Comparison of ENCODE assay signal across 9 cellular contexts in genomic region chr2:199851499-199851816, GRCh38. TPM values are rescaled to one million over a fixed set of nuclear protein-coding genes. Genes with fewer than 3 reads are reported as not detected.
DNase-seq lines count a peak whose midpoint lies in the region; ATAC-seq, FAIRE-seq and TF ChIP-seq lines count a peak whose summit lies in the region.
"Had no signal": no experiment of that assay in that cellular context is flagged by ENCODE, and none has a peak within 500 bp of the region (broad histone marks: within the 10 kb centered on the region; RNA-seq: fewer than 3 reads in every experiment).

No MANE protein-coding gene starts in this region.

- peak overlapping the region; percentile 98 for H3K4me2 ChIP-seq in astrocyte (ENCODE audit: low read length)

- H3K36me3 Mint-ChIP-seq in activated T-cell treated with anti-CD3 and anti-CD28 coated beads, Interleukin-2, amount 50 U/mL, for 72 hours (ENCODE audit: insufficient read depth in 2 of 2), result no peaks in the 10 kb centered on the region
- no peaks in the 10 kb centered on the region for H3K36me3 Mint-ChIP-seq in astrocyte (ENCODE audit: low read depth, unreplicated experiment)

- no peak for DNase-seq in activated T-cell treated with anti-CD3 and anti-CD28 coated beads, Interleukin-2, amount 50 U/mL, for 72 hours
- DNase-seq in activated T-cell treated with anti-CD3 and anti-CD28 coated beads, Interleukin-2, amount 50 U/mL, for 48 hours, result no peak
- DNase-seq in astrocyte (ENCODE audit: low read depth), result no peak
- peak in 1 of 2 donors; percentile 36 for DNase-seq in left lung
- DNase-seq in tibial artery, result no peak
- no peak for DNase-seq in stimulated activated CD4-positive, alpha-beta T cell treated with anti-CD3 and anti-CD28 coated beads, Interleukin-12 subunit alpha, Interleukin-12 subunit beta, amount 100 ng/mL, for 4 hours

- peak overlapping the region; percentile 97 for H2AFZ ChIP-seq in astrocyte (ENCODE audit: low read depth, low read length)

- no peak for ATAC-seq in activated T-cell treated with anti-CD3 and anti-CD28 coated beads, Interleukin-2, amount 50 U/mL, for 72 hours (replicated peaks in 1 of 2)
- ATAC-seq in left lung (no peak), HG03521 (IDR thresholded peaks at IDR 0.05; ENCODE audit: unreplicated experiment) (no peak), HG02763 (IDR thresholded peaks at IDR 0.05; ENCODE audit: unreplicated experiment) (no peak)

- H3K9ac ChIP-seq in astrocyte (ENCODE audit: low read length), result peak overlapping the region; percentile 65

- TF ChIP-seq CTCF in astrocyte (IDR thresholded peaks at IDR 0.05; ENCODE audit: insufficient read depth, low read depth, low read length), result no peak
- TF ChIP-seq CTCF in left lung (IDR thresholded peaks at IDR 0.05), result no peak
- no peak for TF ChIP-seq CTCF in tibial artery (IDR thresholded peaks at IDR 0.05)

- H3K9me3 ChIP-seq in astrocyte (ENCODE audit: insufficient read depth, low read depth, low read length) (no peaks in the 10 kb centered on the region), left lung (no peaks in the 10 kb centered on the region), tibial artery (no peaks in the 10 kb centered on the region)

- H3K27me3 ChIP-seq in astrocyte (ENCODE audit: insufficient read depth, low read length), result peaks cover 32% of the 10 kb centered on the region
- H3K27me3 ChIP-seq in left lung, result peaks cover 0 to 13% of the 10 kb centered on the region in 2 donors
- H3K27me3 ChIP-seq in tibial artery, result peaks cover 0 to 6% of the 10 kb centered on the region in 2 donors

- no peaks in the 10 kb centered on the region for H3K4me1 Mint-ChIP-seq in activated T-cell treated with anti-CD3 and anti-CD28 coated beads, Interleukin-2, amount 50 U/mL, for 72 hours (ENCODE audit: low read depth)
- no peaks in the 10 kb centered on the region for H3K4me1 Mint-ChIP-seq in astrocyte (ENCODE audit: low read depth, unreplicated experiment)

- H3K4me3 ChIP-seq in astrocyte (ENCODE audit: insufficient read depth, low read depth, low read length) (peak overlapping the region; percentile 68), left lung (peak overlapping the region; percentile 53 to 64), tibial artery (peak overlapping the region; percentile 48 to 61)

- no peak for FAIRE-seq in astrocyte (lab: Jason Lieb, UNC)
- FAIRE-seq: G401.6 had no signal

- peak overlapping the region; percentile 93 for H3K27ac Mint-ChIP-seq in activated T-cell treated with anti-CD3 and anti-CD28 coated beads, Interleukin-2, amount 50 U/mL, for 72 hours
- H3K27ac Mint-ChIP-seq in astrocyte (ENCODE audit: unreplicated experiment), result no peak overlapping the region

- H3K36me3 ChIP-seq in astrocyte (ENCODE audit: insufficient read depth, low read length) (no peaks in the 10 kb centered on the region), left lung (no peaks in the 10 kb centered on the region), tibial artery (no peaks in the 10 kb centered on the region)

- no peaks in the 10 kb centered on the region for H4K20me1 ChIP-seq in astrocyte (ENCODE audit: insufficient read depth, low read length)

- H3K4me3 Mint-ChIP-seq in activated T-cell treated with anti-CD3 and anti-CD28 coated beads, Interleukin-2, amount 50 U/mL, for 72 hours, result peak overlapping the region; percentile 92 to 96
- peak overlapping the region; percentile 98 for H3K4me3 Mint-ChIP-seq in astrocyte (ENCODE audit: unreplicated experiment)

- H3K79me2 ChIP-seq in astrocyte (ENCODE audit: insufficient read depth, low read length), result no peaks in the 10 kb centered on the region

- no peaks in the 10 kb centered on the region for H3K9me3 Mint-ChIP-seq in activated T-cell treated with anti-CD3 and anti-CD28 coated beads, Interleukin-2, amount 50 U/mL, for 72 hours
- H3K9me3 Mint-ChIP-seq in astrocyte (ENCODE audit: unreplicated experiment), result no peaks in the 10 kb centered on the region

- H3K27ac ChIP-seq in astrocyte (ENCODE audit: low read depth, low read length) (no peak overlapping the region), left lung (peak overlapping the region; percentile 64 to 76), tibial artery (no peak overlapping the region)

- intact Hi-C loops in left lung (cut with DNase I), result no loop called here
- intact Hi-C loops in tibial artery (cut with DNase I; ENCODE audit: low total_unique reads), result no loop called here

- H3K27me3 Mint-ChIP-seq in activated T-cell treated with anti-CD3 and anti-CD28 coated beads, Interleukin-2, amount 50 U/mL, for 72 hours (ENCODE audit: low read depth), result peaks cover 7% of the 10 kb centered on the region
- H3K27me3 Mint-ChIP-seq in astrocyte (ENCODE audit: low read depth, unreplicated experiment), result peaks cover 42% of the 10 kb centered on the region

- H3K4me1 ChIP-seq in astrocyte (ENCODE audit: insufficient read depth, low read length) (no peaks in the 10 kb centered on the region), left lung (peaks cover 0 to 19% of the 10 kb centered on the region in 2 donors), tibial artery (peaks cover 0 to 8% (median 6%) of the 10 kb centered on the region in 4 donors)

RNA-seq across cellular contexts. Expression of gene FTCDNL1, which starts 0.5 kb away (rescaled TPM):
- total RNA-seq in activated T-cell treated with anti-CD3 and anti-CD28 coated beads, Interleukin-2, amount 50 U/mL, for 72 hours, result 1 to 10 TPM; 1.3 to 2.2 TPM
- 0.45 and 0.48 TPM in 2 replicates for total RNA-seq in astrocyte
- total RNA-seq in left lung, result 1 to 10 TPM; 3.3 to 3.5 TPM

RNA-seq across cellular contexts. Expression of gene C2orf69, which starts 59.6 kb away (rescaled TPM):
- 10 to 100 TPM; 16.3 to 19.1 TPM for total RNA-seq in activated T-cell treated with anti-CD3 and anti-CD28 coated beads, Interleukin-2, amount 50 U/mL, for 72 hours
- total RNA-seq in astrocyte, result 7.5 and 7.9 TPM in 2 replicates
- 10 to 100 TPM; 10.2 to 11.6 TPM for total RNA-seq in left lung

Comparison
In these comparisons a context has a peak if more than half of its experiments do, and no peak if none do; other contexts are left out.
1. H3K27ac ChIP-seq: peak in left lung (2 of 2); none in astrocyte (single experiment) and tibial artery (0 of 2).
2. Peak in every context shown above with its lines, with median percentiles within 50 percentile points of each other: H3K4me3 ChIP-seq.